ENCODE assay signal across 12 cellular contexts in genomic region chr2:135874966-135875365, GRCh38. TPM values are rescaled to one million over a fixed set of nuclear protein-coding genes. Genes with fewer than 3 reads are reported as not detected.
DNase-seq lines count a peak whose midpoint lies in the region; ATAC-seq, FAIRE-seq and TF ChIP-seq lines count a peak whose summit lies in the region.
"Had no signal": no experiment of that assay in that cellular context is flagged by ENCODE, and none has a peak within 500 bp of the region (broad histone marks: within the 10 kb centered on the region; RNA-seq: fewer than 3 reads in every experiment).

No MANE protein-coding gene starts in this region.

- H3K4me3 ChIP-seq in A549 = peak overlapping the region; percentile 86
- peak overlapping the region in 1 of 3 experiments; percentile 78 for H3K4me3 ChIP-seq in keratinocyte (ENCODE audit: control insufficient read depth in 2 of 3, extremely low read depth in 1 of 3, insufficient read depth in 2 of 3, low read depth in 1 of 3, low read length in 3 of 3)

- peak overlapping the region; percentile 95 for H3K4me2 ChIP-seq in A549
- peak overlapping the region; percentile 55 for H3K4me2 ChIP-seq in H9 (ENCODE audit: insufficient read depth, insufficient read length, low read length)
- peak overlapping the region; percentile 68 for H3K4me2 ChIP-seq in keratinocyte (ENCODE audit: control insufficient read depth, extremely low read depth, insufficient read depth, low read depth, low read length)

- no peak for TF ChIP-seq CTCF in A549 (IDR thresholded peaks at IDR 0.05)
- no peak for TF ChIP-seq CTCF in H9 (conservative IDR thresholded peaks at IDR 0.05)
- no peak for TF ChIP-seq CTCF in keratinocyte (optimal IDR thresholded peaks at IDR 0.05 in 1 of 3, IDR thresholded peaks at IDR 0.05 in 1 of 3, conservative IDR thresholded peaks at IDR 0.05 in 1 of 3; ENCODE audit: extremely low read depth in 1 of 3, insufficient read depth in 2 of 3, low read length in 3 of 3)

- H3K27ac ChIP-seq in A549 (peak overlapping the region in 1 of 2 experiments; percentile 91; a peak in 3 of 6 replicates), H9 (ENCODE audit: insufficient read length, low read depth, low read length) (no peak overlapping the region), keratinocyte (ENCODE audit: control insufficient read depth, insufficient read depth, low read length) (no peak overlapping the region)

- H3K79me1 ChIP-seq in H9 (ENCODE audit: insufficient read depth, low read depth, low read length, poor library complexity, severe bottlenecking) = peaks cover 7% of the 10 kb centered on the region

- WGBS in A549 (ENCODE audit: missing lambda C conversion rate) = 85% methylated on average over 16 of the region's 16 CpGs
- WGBS in H9 (ENCODE audit: extremely low coverage, insufficient read length, low lambda C conversion rate) = no CpG with 5 or more reads among the region's 16 CpGs

- H3K4me3 Mint-ChIP-seq in H9 = peak overlapping the region; percentile 85 to 90
- peak overlapping the region; percentile 80 for H3K4me3 Mint-ChIP-seq in activated naive CD4-positive, alpha-beta T cell treated with anti-CD3 and anti-CD28 coated beads, Interleukin-2, amount 10 ng/mL, durations not matched to agents 7 days and 5 days

- H3K79me2 ChIP-seq in H9 (ENCODE audit: insufficient read depth, low read length) = peaks cover 16% of the 10 kb centered on the region; the same call in 1 of the 2 replicates
- peaks cover 11% of the 10 kb centered on the region for H3K79me2 ChIP-seq in keratinocyte (ENCODE audit: control insufficient read depth, insufficient read depth, low read length)

- CTCF ChIA-PET in A549 (lab: Yijun Ruan, JAX) = no interaction called here
- CTCF ChIA-PET in activated naive CD4-positive, alpha-beta T cell treated with anti-CD3 and anti-CD28 coated beads, Interleukin-2, amount 10 ng/mL, durations not matched to agents 7 days and 5 days (lab: Charles Lee) = interaction anchor here (1.4 to 1.6 kb wide), 2 partner anchors 55 to 77 kb away, joined by 3 to 4 read pairs; no protein-coding TSS in a partner anchor

- no peak for TF ChIP-seq EP300 in A549 (IDR thresholded peaks at IDR 0.05)

- H3K4me1 ChIP-seq in A549 = peaks cover 11% of the 10 kb centered on the region; the same call in 2 of the 3 replicates
- H3K4me1 ChIP-seq in H9 (ENCODE audit: insufficient read depth, low read length) = no peaks in the 10 kb centered on the region
- H3K4me1 ChIP-seq in keratinocyte (ENCODE audit: control insufficient read depth, extremely low read depth, insufficient read depth, low read length) = no peaks in the 10 kb centered on the region

- peaks cover 0 to 1% of the 10 kb centered on the region in 2 experiments for H3K36me3 ChIP-seq in keratinocyte (ENCODE audit: control insufficient read depth in 2 of 2, extremely low read depth in 1 of 2, insufficient read depth in 2 of 2, low read length in 2 of 2)

- DNase-seq in A549 (ENCODE audit: low read depth in 1 of 2, low spot score in 1 of 2) (no peak), H9 (no peak), keratinocyte (ENCODE audit: low read depth, low spot score) (no peak), NCI-H345 (lab: John Stamatoyannopoulos, UW) (no peak), CD1c-positive myeloid dendritic cell (ENCODE audit: extremely low spot score) (no peak)
- no peak for DNase-seq in activated naive CD4-positive, alpha-beta T cell treated with anti-CD3 and anti-CD28 coated beads, Interleukin-2, amount 10 ng/mL, durations not matched to agents 7 days and 5 days

- peaks cover 28 to 46% (median 45%) of the 10 kb centered on the region in 3 experiments for H3K36me3 Mint-ChIP-seq in H9 (ENCODE audit: insufficient read depth in 1 of 3, low read depth in 3 of 3)
- peaks cover 39% of the 10 kb centered on the region for H3K36me3 Mint-ChIP-seq in activated naive CD4-positive, alpha-beta T cell treated with anti-CD3 and anti-CD28 coated beads, Interleukin-2, amount 10 ng/mL, durations not matched to agents 7 days and 5 days

- H3K9me3 Mint-ChIP-seq in H9 = no peaks in the 10 kb centered on the region
- H3K9me3 Mint-ChIP-seq in activated naive CD4-positive, alpha-beta T cell treated with anti-CD3 and anti-CD28 coated beads, Interleukin-2, amount 10 ng/mL, durations not matched to agents 7 days and 5 days = no peaks in the 10 kb centered on the region

- H3T11ph ChIP-seq in H9 (ENCODE audit: low read length) = no peak overlapping the region

- H3K23ac ChIP-seq in H9 (ENCODE audit: insufficient read length, low read depth, low read length) = no peak overlapping the region

- no peak overlapping the region for H3K14ac ChIP-seq in H9 (ENCODE audit: insufficient read depth, low read length)

- no peak overlapping the region for H3K56ac ChIP-seq in H9 (ENCODE audit: insufficient read length, low read depth, low read length)

- H3K4me1 Mint-ChIP-seq in H9 = peaks cover 23 to 30% of the 10 kb centered on the region in 2 experiments
- H3K4me1 Mint-ChIP-seq in activated naive CD4-positive, alpha-beta T cell treated with anti-CD3 and anti-CD28 coated beads, Interleukin-2, amount 10 ng/mL, durations not matched to agents 7 days and 5 days = peaks cover 47% of the 10 kb centered on the region

- POLR2A ChIA-PET in A549 (lab: Yijun Ruan, JAX) = no interaction called here

- H3K9me3 ChIP-seq in A549 (no peaks in the 10 kb centered on the region), H9 (ENCODE audit: control insufficient read depth, low read depth, low read length) (no peaks in the 10 kb centered on the region), keratinocyte (ENCODE audit: control insufficient read depth, low read depth, low read length) (no peaks in the 10 kb centered on the region)

- no peak overlapping the region for H2BK20ac ChIP-seq in H9 (ENCODE audit: low read depth, low read length, poor library complexity, severe bottlenecking)

- no peak overlapping the region for H2BK120ac ChIP-seq in H9 (ENCODE audit: low read depth, low read length, poor library complexity, severe bottlenecking)

- H3K27me3 Mint-ChIP-seq in H9 (ENCODE audit: low read depth) = no peaks in the 10 kb centered on the region
- H3K27me3 Mint-ChIP-seq in activated naive CD4-positive, alpha-beta T cell treated with anti-CD3 and anti-CD28 coated beads, Interleukin-2, amount 10 ng/mL, durations not matched to agents 7 days and 5 days = no peaks in the 10 kb centered on the region

- FAIRE-seq in A549 (lab: Jason Lieb, UNC) (no peak), keratinocyte (lab: Jason Lieb, UNC) (no peak)
- FAIRE-seq: bronchial epithelial cell, G401.6 had no signal

- H2BK12ac ChIP-seq in H9 (ENCODE audit: insufficient read length, low read depth, low read length) = no peak overlapping the region

- H4K91ac ChIP-seq in H9 (ENCODE audit: insufficient read length, low read depth, low read length) = no peak overlapping the region

- no peaks in the 10 kb centered on the region for H4K20me1 ChIP-seq in H9 (ENCODE audit: control insufficient read depth, insufficient read depth, insufficient read length)
- H4K20me1 ChIP-seq in keratinocyte (ENCODE audit: control insufficient read depth, extremely low read depth, insufficient read depth, low read length) = no peaks in the 10 kb centered on the region

- H3K9ac ChIP-seq in H9 (ENCODE audit: extremely low read depth, insufficient read length, low read length) = peak overlapping the region; percentile 92
- H3K9ac ChIP-seq in keratinocyte (ENCODE audit: control insufficient read depth, extremely low read depth, insufficient read depth, low read length) = no peak overlapping the region

- H3K23me2 ChIP-seq in H9 (ENCODE audit: insufficient read length, low read depth, low read length, poor library complexity, severe bottlenecking) = peaks cover 10% of the 10 kb centered on the region

- H3K9me1 ChIP-seq in keratinocyte (ENCODE audit: control insufficient read depth, extremely low read depth, insufficient read depth, low read length) = no peaks in the 10 kb centered on the region

- no peak overlapping the region for H3K18ac ChIP-seq in H9 (ENCODE audit: insufficient read length, low read depth, low read length)

- TF ChIP-seq POLR2A in A549 (IDR thresholded peaks at IDR 0.05; ENCODE audit: low read length) = no peak

- H3K4ac ChIP-seq in H9 (ENCODE audit: low read depth, low read length) = no peak overlapping the region

- ATAC-seq in A549 = no peak
- ATAC-seq in HG02970 (IDR thresholded peaks at IDR 0.05; ENCODE audit: low FRiP score, unreplicated experiment) = no peak
- ATAC-seq in GM19023 (IDR thresholded peaks at IDR 0.05; ENCODE audit: unreplicated experiment) = no peak

- H4K5ac ChIP-seq in H9 (ENCODE audit: insufficient read length, low read depth, low read length) = no peak overlapping the region

- no peak overlapping the region for H2BK15ac ChIP-seq in H9 (ENCODE audit: low read depth, low read length)

- dilution Hi-C loops in keratinocyte (cut with MboI; ENCODE audit: extremely low pct_ligation_motif_present, low sequenced_read_pairs) = no loop called here

- 0 out of 7 replicates have a peak overlapping the region, but pooled peaks of 1 of the 3 experiments have one; percentile 0 for H3K27ac Mint-ChIP-seq in H9
- peak overlapping the region; percentile 95 for H3K27ac Mint-ChIP-seq in activated naive CD4-positive, alpha-beta T cell treated with anti-CD3 and anti-CD28 coated beads, Interleukin-2, amount 10 ng/mL, durations not matched to agents 7 days and 5 days

- no peak for TF ChIP-seq RAD21 in A549 (conservative IDR thresholded peaks at IDR 0.05 in 1 of 2, IDR thresholded peaks at IDR 0.05 in 1 of 2)

- H2AFZ ChIP-seq in H9 (ENCODE audit: low read length) (no peak overlapping the region), keratinocyte (ENCODE audit: control insufficient read depth, low read length) (no peak overlapping the region)

- H2BK5ac ChIP-seq in H9 (ENCODE audit: insufficient read length, low read length) = no peak overlapping the region

- no peak overlapping the region for H2AK5ac ChIP-seq in H9 (ENCODE audit: insufficient read length, low read length)

- H3K27me3 ChIP-seq in H9 (ENCODE audit: insufficient read depth, low read length) (no peaks in the 10 kb centered on the region), keratinocyte (ENCODE audit: control insufficient read depth, extremely low read depth, insufficient read depth, low read length) (no peaks in the 10 kb centered on the region)

- H4K8ac ChIP-seq in H9 (replicated peaks; ENCODE audit: insufficient read length, low read depth, low read length) = no peak overlapping the region

RNA-seq across cellular contexts. Expression of gene MCM6, which starts 1.3 kb away (rescaled TPM):
- polyA plus RNA-seq in A549 (2011; rRNA removed) (53.9 and 59.6 TPM in 2 replicates), A549 (2017; fragmentation: RNase III; extraction: RNeasy Plus Mini Kit Qiagen cat#74134 plus additional on column Dnase treatment) (61.4 to 65.8 TPM (median 63.9 TPM) in 3 replicates), keratinocyte (9.8 to 29.0 TPM (median 23.2 TPM) in 3 replicates)
- 36.0 and 37.3 TPM in 2 replicates for polyA plus RNA-seq in A549 (2012; cell fraction: cytosol; rRNA removed)
- polyA plus RNA-seq in A549 (2012; cell fraction: nucleus; rRNA removed) = 22.6 and 34.9 TPM in 2 replicates
- 44.3 and 44.7 TPM in 2 replicates for polyA minus RNA-seq in A549 (2011; rRNA and poly(A)+ RNA removed)
- 112 and 113 TPM in 2 replicates for total RNA-seq in H9 (2021)
- 3.9 TPM for polyA plus RNA-seq in keratinocyte (2011; ENCODE audit: low read depth)
- 8.9 and 12.3 TPM in 2 replicates for polyA plus RNA-seq in keratinocyte (2011; cell fraction: cytosol; rRNA removed)
- polyA plus RNA-seq in keratinocyte (2011; cell fraction: nucleus; rRNA removed) = 10.5 and 12.2 TPM in 2 replicates
- 3.7 and 21.8 TPM in 2 replicates for polyA plus RNA-seq in keratinocyte (2012; ENCODE audit: low replicate concordance)
- polyA minus RNA-seq in keratinocyte = 9.2 to 31.1 TPM (median 10.1 TPM) in 3 replicates
- 7.3 TPM for polyA minus RNA-seq in keratinocyte (2011; cell fraction: cytosol; rRNA and poly(A)+ RNA removed)
- polyA minus RNA-seq in keratinocyte (2011; cell fraction: nucleus; rRNA and poly(A)+ RNA removed) = 6.0 and 11.6 TPM in 2 replicates

RNA-seq across cellular contexts. Expression of gene LCT, which starts 38.0 kb away (rescaled TPM):
- 0.03 and 0.04 TPM in 2 replicates for polyA plus RNA-seq in A549 (2011; rRNA removed)
- 0.05 and 0.07 TPM in 2 replicates for polyA plus RNA-seq in A549 (2012; cell fraction: cytosol; rRNA removed)
- 0.07 and 0.10 TPM in 2 replicates for polyA plus RNA-seq in A549 (2012; cell fraction: nucleus; rRNA removed)
- polyA plus RNA-seq in A549 (2017; fragmentation: RNase III; extraction: RNeasy Plus Mini Kit Qiagen cat#74134 plus additional on column Dnase treatment) = 0.01 to 0.05 TPM (median 0.04 TPM) in 3 replicates
- 0.41 and 0.44 TPM in 2 replicates for polyA minus RNA-seq in A549 (2011; rRNA and poly(A)+ RNA removed)
- 0.04 TPM in 2 replicates for total RNA-seq in H9 (2021)
- 0.01 TPM in 1 of 3 replicates, not detected in the others for polyA plus RNA-seq in keratinocyte
- not detected for polyA plus RNA-seq in keratinocyte (2011; ENCODE audit: low read depth)
- polyA plus RNA-seq in keratinocyte (2011; cell fraction: cytosol; rRNA removed) = not detected in 2 replicates
- 0.03 TPM in 1 of 2 replicates, not detected in the other for polyA plus RNA-seq in keratinocyte (2011; cell fraction: nucleus; rRNA removed)
- not detected in 2 replicates for polyA plus RNA-seq in keratinocyte (2012; ENCODE audit: low replicate concordance)
- polyA minus RNA-seq in keratinocyte = not detected in 3 replicates
- polyA minus RNA-seq in keratinocyte (2011; cell fraction: cytosol; rRNA and poly(A)+ RNA removed) = not detected
- not detected in 2 replicates for polyA minus RNA-seq in keratinocyte (2011; cell fraction: nucleus; rRNA and poly(A)+ RNA removed)
- total RNA-seq: bronchial epithelial cell, occipital lobe, urinary bladder had no signal
- polyA plus RNA-seq: urinary bladder had no signal
